Comparison of ENCODE assay signal across 9 cellular contexts in genomic region chr14:71266994-71267636, GRCh38. TPM values are rescaled to one million over a fixed set of nuclear protein-coding genes. Genes with fewer than 3 reads are reported as not detected.
DNase-seq lines count a peak whose midpoint lies in the region; ATAC-seq and TF ChIP-seq lines count a peak whose summit lies in the region.
"Had no signal": no experiment of that assay in that cellular context is flagged by ENCODE, and none has a peak within 500 bp of the region (broad histone marks: within the 10 kb centered on the region; RNA-seq: fewer than 3 reads in every experiment).

No MANE protein-coding gene starts in this region.

- dilution Hi-C loops in mammary epithelial cell (cut with HindIII; ENCODE audit: low sequenced_read_pairs) = no loop called here

- H3K4me2 ChIP-seq in mammary epithelial cell (ENCODE audit: insufficient read depth, low read depth, low read length) = peak overlapping the region; percentile 61

- H3K4me1 Mint-ChIP-seq in activated naive CD4-positive, alpha-beta T cell treated with anti-CD3 and anti-CD28 coated beads, Interleukin-2, amount 50 U/mL, for 24 hours = peaks cover 27% of the 10 kb centered on the region
- H3K4me1 Mint-ChIP-seq in IgD-negative memory B cell = peaks cover 10 to 11% (median 11%) of the 10 kb centered on the region in 3 donors
- H3K4me1 Mint-ChIP-seq in stimulated activated naive CD8-positive, alpha-beta T cell treated with anti-CD3 and anti-CD28 coated beads, Interleukin-15, amount 100 ng/mL, for 72 hours = peaks cover 30% of the 10 kb centered on the region

- no peak overlapping the region for H3K27ac ChIP-seq in mammary epithelial cell (ENCODE audit: insufficient read depth, low read depth, low read length)

- no peaks in the 10 kb centered on the region for H4K20me1 ChIP-seq in mammary epithelial cell (ENCODE audit: insufficient read depth, low read length)

- no peaks in the 10 kb centered on the region for H3K79me2 ChIP-seq in mammary epithelial cell (ENCODE audit: insufficient read depth, low read length)

- intact Hi-C loops in mammary epithelial cell (cut with micrococcal nuclease) = no loop called here

- peaks cover 1% of the 10 kb centered on the region for H3K27me3 Mint-ChIP-seq in activated naive CD4-positive, alpha-beta T cell treated with anti-CD3 and anti-CD28 coated beads, Interleukin-2, amount 50 U/mL, for 24 hours
- H3K27me3 Mint-ChIP-seq in IgD-negative memory B cell = peaks cover 2% of the 10 kb centered on the region
- no peaks in the 10 kb centered on the region for H3K27me3 Mint-ChIP-seq in stimulated activated naive CD8-positive, alpha-beta T cell treated with anti-CD3 and anti-CD28 coated beads, Interleukin-15, amount 100 ng/mL, for 72 hours

- no peak overlapping the region for H3K9ac ChIP-seq in mammary epithelial cell (ENCODE audit: insufficient read depth, low read length)

- 64% methylated on average over 5 of the region's 5 CpGs for WGBS in mammary epithelial cell (ENCODE audit: low coverage, missing lambda C conversion rate)

- in situ Hi-C loops in mammary epithelial cell (cut with MboI; ENCODE audit: low sequenced_read_pairs in 2 of 2) = no loop called here

- H3K9me3 Mint-ChIP-seq in activated naive CD4-positive, alpha-beta T cell treated with anti-CD3 and anti-CD28 coated beads, Interleukin-2, amount 50 U/mL, for 24 hours = peaks cover 16% of the 10 kb centered on the region
- peaks cover 0 to 14% (median 6%) of the 10 kb centered on the region in 3 donors for H3K9me3 Mint-ChIP-seq in IgD-negative memory B cell
- H3K9me3 Mint-ChIP-seq in stimulated activated naive CD8-positive, alpha-beta T cell treated with anti-CD3 and anti-CD28 coated beads, Interleukin-15, amount 100 ng/mL, for 72 hours = peaks cover 29 to 31% of the 10 kb centered on the region in 2 donors

- no peak overlapping the region for H3K4me3 ChIP-seq in mammary epithelial cell (replicated peaks in 1 of 3; ENCODE audit: insufficient read depth in 1 of 3, low read depth in 2 of 3, low read length in 3 of 3)

- peaks cover 5% of the 10 kb centered on the region for H3K4me1 ChIP-seq in mammary epithelial cell (ENCODE audit: insufficient read depth, low read length)

- H2AFZ ChIP-seq in mammary epithelial cell (ENCODE audit: low read depth, low read length) = no peak overlapping the region

- peak; percentile 97 for ATAC-seq in stimulated activated naive CD8-positive, alpha-beta T cell treated with anti-CD3 and anti-CD28 coated beads, Interleukin-15, amount 100 ng/mL, for 72 hours

- peaks cover 5% of the 10 kb centered on the region for H3K9me3 ChIP-seq in mammary epithelial cell (replicated peaks; ENCODE audit: insufficient read depth, low read length)

- BruUV-seq in mammary epithelial cell (replicated peaks; lab: Mats Ljungman, UMichigan) = no TSS peak

- no peaks in the 10 kb centered on the region for H3K27me3 ChIP-seq in mammary epithelial cell (ENCODE audit: insufficient read depth, low read length)

- H3K36me3 Mint-ChIP-seq in activated naive CD4-positive, alpha-beta T cell treated with anti-CD3 and anti-CD28 coated beads, Interleukin-2, amount 50 U/mL, for 24 hours = peaks cover 15% of the 10 kb centered on the region
- H3K36me3 Mint-ChIP-seq in IgD-negative memory B cell = peaks cover 3% of the 10 kb centered on the region

- DNase-seq in activated naive CD4-positive, alpha-beta T cell treated with Interleukin-2 at 50 U/mL for 16 hours = no peak
- DNase-seq in mammary epithelial cell (peak; percentile 83), OCI-M2 (lab: John Stamatoyannopoulos, UW; ENCODE audit: unreplicated experiment) (no peak), NCI-H2029 treated with DMSO at 0.1 percent for 48 hours (lab: John Stamatoyannopoulos, UW) (no peak), NCI-H2171 (lab: John Stamatoyannopoulos, UW) (no peak)
- peak; percentile 31 to 76 for DNase-seq in stimulated activated naive CD8-positive, alpha-beta T cell treated with anti-CD3 and anti-CD28 coated beads, Interleukin-15, amount 100 ng/mL, for 72 hours
- DNase-seq: DMS153 had no signal

- CTCF ChIA-PET in mammary epithelial cell (lab: Charles Lee; ENCODE audit: low non-redundant PET) = no interaction called here

- H3K36me3 ChIP-seq in mammary epithelial cell (ENCODE audit: insufficient read depth, low read length) = no peaks in the 10 kb centered on the region

- TF ChIP-seq CTCF in mammary epithelial cell (conservative IDR thresholded peaks at IDR 0.05 in 1 of 2, IDR thresholded peaks at IDR 0.05 in 1 of 2; ENCODE audit: extremely low read depth in 1 of 2, insufficient read depth in 1 of 2, low read depth in 1 of 2, low read length in 2 of 2) = no peak

- H3K4me3 Mint-ChIP-seq in activated naive CD4-positive, alpha-beta T cell treated with anti-CD3 and anti-CD28 coated beads, Interleukin-2, amount 50 U/mL, for 24 hours = peak overlapping the region; percentile 49
- peak overlapping the region in 3 of 4 donors; percentile 68 to 92 (median 82) for H3K4me3 Mint-ChIP-seq in IgD-negative memory B cell
- peak overlapping the region; percentile 34 to 63 for H3K4me3 Mint-ChIP-seq in stimulated activated naive CD8-positive, alpha-beta T cell treated with anti-CD3 and anti-CD28 coated beads, Interleukin-15, amount 100 ng/mL, for 72 hours

- H3K27ac Mint-ChIP-seq in activated naive CD4-positive, alpha-beta T cell treated with anti-CD3 and anti-CD28 coated beads, Interleukin-2, amount 50 U/mL, for 24 hours = no peak overlapping the region
- H3K27ac Mint-ChIP-seq in IgD-negative memory B cell = no peak overlapping the region
- H3K27ac Mint-ChIP-seq in stimulated activated naive CD8-positive, alpha-beta T cell treated with anti-CD3 and anti-CD28 coated beads, Interleukin-15, amount 100 ng/mL, for 72 hours = peak overlapping the region in 1 of 2 donors; percentile 78

RNA-seq across cellular contexts. Expression of gene SIPA1L1, which starts 53.2 kb away (rescaled TPM):
- polyA plus RNA-seq in IgD-negative memory B cell (42.5 TPM), mammary epithelial cell (27.3 TPM)
- total RNA-seq in mammary epithelial cell = 100 to 1,000 TPM in 1 of 2 donors, 10 to 100 TPM in 1; 68.1 to 101 TPM
- 77.4 TPM for polyA minus RNA-seq in mammary epithelial cell

Comparison
In these comparisons a context has a peak if more than half of its experiments do, and no peak if none do; other contexts are left out.
1. DNase-seq: peak in mammary epithelial cell (single experiment) and stimulated activated naive CD8-positive, alpha-beta T cell treated with anti-CD3 and anti-CD28 coated beads, Interleukin-15, amount 100 ng/mL, for 72 hours (2 of 2); none in activated naive CD4-positive, alpha-beta T cell treated with Interleukin-2 at 50 U/mL for 16 hours (single experiment), OCI-M2 (single experiment), NCI-H2029 treated with DMSO at 0.1 percent for 48 hours (single experiment) and NCI-H2171 (single experiment).
2. Peak in every context shown above with its lines, with median percentiles within 50 percentile points of each other: H3K4me3 Mint-ChIP-seq.